Comparison of ENCODE assay signal across 1 cellular context in genomic region chr20:2023151-2023550, GRCh38.
TF ChIP-seq lines count a peak whose summit lies in the region.

No MANE protein-coding gene starts in this region.

TF ChIP-seq in HepG2, 621 proteins besides CTCF, POLR2A, EP300 and RAD21 (continued from another document):
- TF ChIP-seq PRDM15 (CRISPR knock-in tag; IDR thresholded peaks at IDR 0.05) = peak; percentile 93
